Comparison of ENCODE assay signal across 18 cellular contexts in the genomic region with DNA sequence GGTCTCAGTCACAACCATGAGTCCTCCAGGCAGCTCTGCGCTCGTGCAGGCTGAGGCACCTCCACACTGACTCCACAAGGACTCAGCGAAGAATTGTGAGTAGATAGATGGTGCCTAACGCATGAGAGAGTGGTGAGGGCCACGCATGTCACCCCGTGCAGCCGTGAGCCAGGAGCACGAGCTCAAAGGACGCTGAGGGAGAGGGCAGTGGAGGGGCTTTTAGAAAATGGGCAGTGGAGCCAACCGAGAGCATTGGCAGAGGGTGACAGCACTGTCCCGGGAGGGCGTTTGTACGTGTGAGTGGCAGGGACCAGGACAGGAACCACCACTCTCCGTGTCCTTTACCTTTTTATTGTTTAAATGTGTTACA.
DNase-seq lines count a peak whose midpoint lies in the region; ATAC-seq and TF ChIP-seq lines count a peak whose summit lies in the region.
"Had no signal": no experiment of that assay in that cellular context is flagged by ENCODE, and none has a peak within 500 bp of the region (broad histone marks: within the 10 kb centered on the region; RNA-seq: fewer than 3 reads in every experiment).

No MANE protein-coding gene starts in this region.

- H3K27me3 ChIP-seq in neuronal stem cell (ENCODE audit: control insufficient read depth in 3 of 3, insufficient read depth in 3 of 3, low read depth in 1 of 3, low read length in 3 of 3) (no peaks in the 10 kb centered on the region), upper lobe of right lung (no peaks in the 10 kb centered on the region), tibial nerve (no peaks in the 10 kb centered on the region)
- H3K27me3 ChIP-seq: BLaER1 had no signal

- WGBS in neuronal stem cell (ENCODE audit: extremely low coverage in 2 of 2, insufficient read length in 2 of 2, insufficient replicate concordance in 1 of 2), 2 donors = no CpG with 5 or more reads among the region's 14 CpGs
- 91 to 95% methylated on average over 14 of the region's 14 CpGs for WGBS in tibial nerve, 2 donors

- no peak overlapping the region for H3K27ac ChIP-seq in neuronal stem cell (replicated peaks; ENCODE audit: low read length)
- H3K27ac ChIP-seq in upper lobe of right lung = no peak overlapping the region
- H3K27ac ChIP-seq in tibial nerve = no peak overlapping the region
- H3K27ac ChIP-seq: 22Rv1, BLaER1, C4-2B had no signal

- H4K8ac ChIP-seq in neuronal stem cell (ENCODE audit: low read depth, low read length) = no peak overlapping the region

- no peaks in the 10 kb centered on the region for H3K36me3 ChIP-seq in neuronal stem cell (replicated peaks in 1 of 2; ENCODE audit: control insufficient read depth in 2 of 2, insufficient read depth in 2 of 2, low read length in 2 of 2)
- H3K36me3 ChIP-seq in upper lobe of right lung = no peaks in the 10 kb centered on the region
- H3K36me3 ChIP-seq in tibial nerve = no peaks in the 10 kb centered on the region
- H3K36me3 ChIP-seq: BLaER1 had no signal

- no peak overlapping the region for H3K4ac ChIP-seq in neuronal stem cell (ENCODE audit: low read length)

- H3K14ac ChIP-seq in neuronal stem cell (ENCODE audit: low read length) = peak overlapping the region; percentile 15

- H3K4me2 ChIP-seq in neuronal stem cell (ENCODE audit: insufficient read depth, low read length, poor library complexity, severe bottlenecking) = no peak overlapping the region
- H3K4me2 ChIP-seq: BLaER1 had no signal

- no peak overlapping the region for H2BK120ac ChIP-seq in neuronal stem cell (ENCODE audit: low read depth, low read length)

- H3K9me3 ChIP-seq in neuronal stem cell (replicated peaks in 1 of 2; ENCODE audit: control insufficient read depth in 2 of 2, insufficient read depth in 1 of 2, low read depth in 1 of 2, low read length in 2 of 2) = no peaks in the 10 kb centered on the region
- no peaks in the 10 kb centered on the region for H3K9me3 ChIP-seq in upper lobe of right lung
- no peaks in the 10 kb centered on the region for H3K9me3 ChIP-seq in tibial nerve
- H3K9me3 ChIP-seq: BLaER1, Caco-2 had no signal

- intact Hi-C loops in upper lobe of right lung (cut with DNase I) = no loop called here

- TF ChIP-seq POLR2A in tibial nerve (IDR thresholded peaks at IDR 0.05) = no peak

- no peak overlapping the region for H2AFZ ChIP-seq in neuronal stem cell (ENCODE audit: low read length)

- peaks cover 20 to 24% of the 10 kb centered on the region in 2 donors for H3K4me1 ChIP-seq in neuronal stem cell (ENCODE audit: control insufficient read depth in 2 of 2, insufficient read depth in 1 of 2, low read depth in 1 of 2, low read length in 2 of 2)
- no peaks in the 10 kb centered on the region for H3K4me1 ChIP-seq in upper lobe of right lung
- H3K4me1 ChIP-seq in tibial nerve = no peaks in the 10 kb centered on the region
- H3K4me1 ChIP-seq: Caco-2 had no signal

- no peak overlapping the region for H3K23ac ChIP-seq in neuronal stem cell (ENCODE audit: low read depth, low read length, poor library complexity)

- TF ChIP-seq EP300 in tibial nerve (IDR thresholded peaks at IDR 0.05) = no peak

- DNase-seq in activated effector memory CD4-positive, alpha-beta T cell treated with anti-CD3 and anti-CD28 coated beads, Interleukin-2, amount 50 U/mL, for 16 hours = peak; percentile 43
- DNase-seq in activated effector memory CD4-positive, alpha-beta T cell treated with Interleukin-2 at 50 U/mL for 16 hours = no peak
- DNase-seq in mesenteric fat pad (ENCODE audit: low spot score) (peak; percentile 39), neuronal stem cell (ENCODE audit: low spot score) (no peak), upper lobe of right lung (peak; percentile 31), hepatic stellate cell (ENCODE audit: low spot score) (no peak), hypothalamus (lab: John Stamatoyannopoulos, UW) (no peak), tibial nerve (ENCODE audit: low spot score in 2 of 2) (no peak)
- DNase-seq: CD4-positive, CD25-positive, alpha-beta regulatory T cell; DMS153; DND-41; GOT3; HCEC 1CT had no signal

- no peak for TF ChIP-seq CTCF in upper lobe of right lung (IDR thresholded peaks at IDR 0.05)
- TF ChIP-seq CTCF in tibial nerve (IDR thresholded peaks at IDR 0.05) = no peak

- H3K18ac ChIP-seq in neuronal stem cell (ENCODE audit: low read length) = peak overlapping the region; percentile 41

- H3K79me1 ChIP-seq in neuronal stem cell (ENCODE audit: low read depth, low read length) = no peaks in the 10 kb centered on the region

- H3K4me3 ChIP-seq in neuronal stem cell (ENCODE audit: low read length in 2 of 2) = no peak overlapping the region
- H3K4me3 ChIP-seq in upper lobe of right lung = no peak overlapping the region
- no peak overlapping the region for H3K4me3 ChIP-seq in tibial nerve
- H3K4me3 ChIP-seq: BLaER1 had no signal

- no peak overlapping the region for H2BK5ac ChIP-seq in neuronal stem cell (ENCODE audit: low read length)

- H2BK12ac ChIP-seq in neuronal stem cell (ENCODE audit: low read length) = peak overlapping the region; percentile 1

- no peak overlapping the region for H2AK5ac ChIP-seq in neuronal stem cell (ENCODE audit: low read depth, low read length)

- no peak overlapping the region for H3K9ac ChIP-seq in neuronal stem cell (ENCODE audit: low read depth, low read length, poor library complexity)
- H3K9ac ChIP-seq: BLaER1 had no signal

- H4K91ac ChIP-seq in neuronal stem cell (ENCODE audit: low read depth, low read length, poor library complexity) = no peak overlapping the region

- ATAC-seq in upper lobe of right lung = no peak
- ATAC-seq: CD8-positive, alpha-beta T cell had no signal

- peak overlapping the region; percentile 60 for H2BK15ac ChIP-seq in neuronal stem cell (ENCODE audit: low read length)

Comparison
In these comparisons a context has a peak if more than half of its experiments do, and no peak if none do; other contexts are left out.
1. DNase-seq: peak in activated effector memory CD4-positive, alpha-beta T cell treated with anti-CD3 and anti-CD28 coated beads, Interleukin-2, amount 50 U/mL, for 16 hours (single experiment), mesenteric fat pad (single experiment) and upper lobe of right lung (single experiment); none in activated effector memory CD4-positive, alpha-beta T cell treated with Interleukin-2 at 50 U/mL for 16 hours (single experiment), neuronal stem cell (single experiment), hepatic stellate cell (single experiment), hypothalamus (0 of 51) and tibial nerve (0 of 2).